In the genomic region with DNA sequence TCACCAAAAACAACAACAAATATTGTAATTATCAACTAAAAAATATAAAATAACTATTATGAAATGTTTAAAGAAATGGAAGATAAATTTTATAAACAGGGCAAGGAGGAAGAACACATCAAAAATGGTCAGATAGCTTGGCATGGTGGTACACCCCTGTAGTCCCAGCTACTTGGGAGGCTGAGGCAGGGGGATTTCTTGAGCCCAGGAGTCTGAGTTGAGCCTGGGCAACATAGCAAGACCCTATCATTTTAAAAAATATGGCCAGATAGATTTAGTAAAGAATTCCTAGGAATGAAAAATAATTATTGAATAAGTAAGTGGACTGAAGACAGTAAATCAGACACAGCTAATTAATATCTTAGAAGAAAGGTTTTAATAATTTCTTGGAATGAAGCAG, we compare ENCODE assay signal across 19 cellular contexts. TPM values are rescaled to one million over a fixed set of nuclear protein-coding genes. Genes with fewer than 3 reads are reported as not detected.
A peak's percentile ranks its signal among the peaks of the same experiment; 100 is the strongest.
DNase-seq lines count a peak whose midpoint lies in the region; ATAC-seq, FAIRE-seq and TF ChIP-seq lines count a peak whose summit lies in the region.
"Had no signal": no experiment of that assay in that cellular context is flagged by ENCODE, and none has a peak within 500 bp of the region (broad histone marks: within the 10 kb centered on the region; RNA-seq: fewer than 3 reads in every experiment).

No MANE protein-coding gene starts in this region.

- H3K9me3 ChIP-seq in breast epithelium (no peaks in the 10 kb centered on the region), Karpas-422 (ENCODE audit: low read length) (no peaks in the 10 kb centered on the region), K562 (replicated peaks; ENCODE audit: control insufficient read depth, insufficient read depth, low read depth, low read length) (no peaks in the 10 kb centered on the region)
- H3K9me3 ChIP-seq: A549, Caco-2 had no signal

- H3K79me2 ChIP-seq in Karpas-422 (ENCODE audit: low read length) (peaks cover 93% of the 10 kb centered on the region), K562 (ENCODE audit: control insufficient read depth, insufficient read depth, low read length) (no peaks in the 10 kb centered on the region)

- no peak for DNase-seq in MCF 10A (ENCODE audit: unreplicated experiment)
- no peak for DNase-seq in breast epithelium (ENCODE audit: low spot score in 2 of 2)
- DNase-seq in Karpas-422: no peak
- DNase-seq in K562 (ENCODE audit: extremely low read depth in 1 of 4, low spot score in 3 of 4): no peak
- no peak for DNase-seq in head of caudate nucleus
- DNase-seq in stimulated activated CD4-positive, alpha-beta T cell treated with anti-CD3 and anti-CD28 coated beads, Interleukin-4, amount 100 ng/mL, for 1 hour: no peak
- no peak for DNase-seq in left lobe of liver (ENCODE audit: low spot score)
- DNase-seq: AML-193; Caco-2; CD4-positive, alpha-beta T cell; DMS79; GF-D8; H9 had no signal

- peak overlapping the region; percentile 59 for H3K27ac Mint-ChIP-seq in MCF 10A (ENCODE audit: low read depth, unreplicated experiment)
- H3K27ac Mint-ChIP-seq in stimulated activated memory B cell treated with anti-CD40 and anti-IgM and Interleukin-4, amounts not matched to agents 10 μg/mL and 1 μg/mL and 100 μg/mL, for 72 hours: peak overlapping the region; percentile 28
- H3K27ac Mint-ChIP-seq: CD4-positive, alpha-beta T cell had no signal

- H3K9me1 ChIP-seq in K562 (ENCODE audit: control insufficient read depth, insufficient read depth, low read length): no peaks in the 10 kb centered on the region

- H3K27me3 ChIP-seq in breast epithelium: no peaks in the 10 kb centered on the region
- no peaks in the 10 kb centered on the region for H3K27me3 ChIP-seq in Karpas-422 (ENCODE audit: low read length)
- no peaks in the 10 kb centered on the region for H3K27me3 ChIP-seq in K562 (ENCODE audit: control insufficient read depth in 2 of 2, insufficient read depth in 2 of 2, low read length in 2 of 2)

- no peak overlapping the region for H3K27ac ChIP-seq in breast epithelium
- H3K27ac ChIP-seq in Karpas-422 (ENCODE audit: low read length): peak overlapping the region; percentile 18; the same call in 1 of the 2 replicates
- no peak overlapping the region for H3K27ac ChIP-seq in K562 (ENCODE audit: extremely low read depth, low read depth, low read length)
- H3K27ac ChIP-seq: 22Rv1, A549, C4-2B had no signal

- H3K4me2 ChIP-seq in Karpas-422 (ENCODE audit: low read depth, low read length, poor library complexity, severe bottlenecking) (no peak overlapping the region), K562 (ENCODE audit: insufficient read depth, low read length) (no peak overlapping the region)
- H3K4me2 ChIP-seq: A549 had no signal

- H3K4me1 ChIP-seq in breast epithelium (peaks cover 0 to 5% of the 10 kb centered on the region in 2 donors), Karpas-422 (ENCODE audit: low read length) (peaks cover 33% of the 10 kb centered on the region), K562 (replicated peaks in 1 of 2; ENCODE audit: control insufficient read depth in 2 of 2, insufficient read depth in 2 of 2, low read length in 2 of 2) (no peaks in the 10 kb centered on the region)

- no peaks in the 10 kb centered on the region for H3K36me3 Mint-ChIP-seq in MCF 10A (ENCODE audit: insufficient read depth, unreplicated experiment)
- H3K36me3 Mint-ChIP-seq in stimulated activated memory B cell treated with anti-CD40 and anti-IgM and Interleukin-4, amounts not matched to agents 10 μg/mL and 1 μg/mL and 100 μg/mL, for 72 hours: peaks cover 15% of the 10 kb centered on the region

- no peaks in the 10 kb centered on the region for H3K27me3 Mint-ChIP-seq in MCF 10A (ENCODE audit: insufficient read depth, unreplicated experiment)
- no peaks in the 10 kb centered on the region for H3K27me3 Mint-ChIP-seq in stimulated activated memory B cell treated with anti-CD40 and anti-IgM and Interleukin-4, amounts not matched to agents 10 μg/mL and 1 μg/mL and 100 μg/mL, for 72 hours
- H3K27me3 Mint-ChIP-seq: CD4-positive, alpha-beta T cell had no signal

- H3K9ac ChIP-seq in Karpas-422 (ENCODE audit: low read length) (no peak overlapping the region), K562 (ENCODE audit: insufficient read depth in 1 of 2, low read depth in 2 of 2, low read length in 2 of 2) (no peak overlapping the region)

- H3K9me2 ChIP-seq in Karpas-422 (replicated peaks; ENCODE audit: insufficient read depth, low read length): no peaks in the 10 kb centered on the region

- no peak for TF ChIP-seq EP300 in K562 (IDR thresholded peaks at IDR 0.05; ENCODE audit: low read length)

- CTCF ChIA-PET in MCF 10A (lab: Yijun Ruan, JAX): interaction anchor here (0.6 kb wide), 1 partner anchor 77 kb away, joined by 3 read pairs; no protein-coding TSS in a partner anchor
- CTCF ChIA-PET in K562 (lab: Yijun Ruan, JAX; ENCODE audit: low intra/inter-chr PET ratio): no interaction called here

- ATAC-seq in K562 (no peak), left lobe of liver (no peak)
- ATAC-seq in stimulated activated memory B cell treated with anti-CD40 and anti-IgM and Interleukin-4, amounts not matched to agents 10 μg/mL and 1 μg/mL and 100 μg/mL, for 72 hours: no peak
- ATAC-seq: A549 had no signal

- in situ Hi-C loops in K562 (cut with MboI): no loop called here

- intact Hi-C loops in MCF 10A (cut with micrococcal nuclease) (no loop called here), breast epithelium (cut with DNase I; ENCODE audit: low total_unique reads) (no loop called here), K562 (cut with micrococcal nuclease) (no loop called here), head of caudate nucleus (cut with DNase I) (no loop called here)

- H3K9me3 Mint-ChIP-seq in MCF 10A (ENCODE audit: unreplicated experiment): no peaks in the 10 kb centered on the region
- H3K9me3 Mint-ChIP-seq in stimulated activated memory B cell treated with anti-CD40 and anti-IgM and Interleukin-4, amounts not matched to agents 10 μg/mL and 1 μg/mL and 100 μg/mL, for 72 hours: no peaks in the 10 kb centered on the region
- H3K9me3 Mint-ChIP-seq: CD4-positive, alpha-beta T cell; H9 had no signal

- H2AFZ ChIP-seq in Karpas-422 (ENCODE audit: low read length): no peak overlapping the region
- H2AFZ ChIP-seq in K562 (ENCODE audit: low read depth, low read length): no peak overlapping the region

- POLR2A ChIA-PET in MCF 10A (lab: Yijun Ruan, JAX) (interaction anchor here (0.5 to 1.8 kb wide), 3 partner anchors 8 to 46 kb away, joined by 3 to 6 read pairs (median 4); no protein-coding TSS in a partner anchor), K562 (lab: Yijun Ruan, JAX) (interaction anchor here (1.0 kb wide), 1 partner anchor 36 kb away, joined by 6 read pairs; no protein-coding TSS in a partner anchor)

- TF ChIP-seq RAD21 in K562 (CRISPR knock-in tag; conservative IDR thresholded peaks at IDR 0.05 in 1 of 2, IDR thresholded peaks at IDR 0.05 in 1 of 2): no peak

- FAIRE-seq in K562 (lab: Jason Lieb, UNC): no peak
- FAIRE-seq: A549, D721Med, H1 had no signal

- H3K4me3 Mint-ChIP-seq in MCF 10A (ENCODE audit: unreplicated experiment): no peak overlapping the region
- no peak overlapping the region for H3K4me3 Mint-ChIP-seq in stimulated activated memory B cell treated with anti-CD40 and anti-IgM and Interleukin-4, amounts not matched to agents 10 μg/mL and 1 μg/mL and 100 μg/mL, for 72 hours
- H3K4me3 Mint-ChIP-seq: CD4-positive, alpha-beta T cell; H9 had no signal

- no peak for TF ChIP-seq POLR2A in breast epithelium (IDR thresholded peaks at IDR 0.05)
- no peak for TF ChIP-seq POLR2A in K562 (conservative IDR thresholded peaks at IDR 0.05)

- BruUV-seq in MCF 10A (replicated peaks; lab: Mats Ljungman, UMichigan) (no TSS peak), K562 (replicated peaks; lab: Mats Ljungman, UMichigan) (no TSS peak)

- H3K36me3 ChIP-seq in breast epithelium: peaks cover 3% of the 10 kb centered on the region
- no peaks in the 10 kb centered on the region; the same call in 1 of the 2 replicates for H3K36me3 ChIP-seq in Karpas-422 (ENCODE audit: insufficient read depth, low read length)
- H3K36me3 ChIP-seq in K562 (ENCODE audit: control insufficient read depth, insufficient read depth, low read length): no peaks in the 10 kb centered on the region

- no peaks in the 10 kb centered on the region for H4K20me1 ChIP-seq in Karpas-422 (ENCODE audit: insufficient read depth, low read depth, low read length)
- H4K20me1 ChIP-seq in K562 (replicated peaks; ENCODE audit: control insufficient read depth, insufficient read depth, low read length): no peaks in the 10 kb centered on the region

- H3K4me1 Mint-ChIP-seq in MCF 10A (ENCODE audit: insufficient read depth, unreplicated experiment): peaks cover 21% of the 10 kb centered on the region
- H3K4me1 Mint-ChIP-seq in stimulated activated memory B cell treated with anti-CD40 and anti-IgM and Interleukin-4, amounts not matched to agents 10 μg/mL and 1 μg/mL and 100 μg/mL, for 72 hours: peaks cover 38% of the 10 kb centered on the region

- H3K4me3 ChIP-seq in breast epithelium (no peak overlapping the region), Karpas-422 (ENCODE audit: low read length) (no peak overlapping the region), K562 (no peak overlapping the region)
- H3K4me3 ChIP-seq: A549 had no signal

- TF ChIP-seq CTCF in MCF 10A (IDR thresholded peaks at IDR 0.05; ENCODE audit: unreplicated experiment) (no peak), breast epithelium (IDR thresholded peaks at IDR 0.05) (no peak), K562 (IDR thresholded peaks at IDR 0.05 in 2 of 3, conservative IDR thresholded peaks at IDR 0.05 in 1 of 3; ENCODE audit: insufficient read depth in 2 of 3, low read depth in 1 of 3, low read length in 3 of 3) (no peak)

RNA-seq across cellular contexts. Expression of gene ITPR2, which starts 32.6 kb away (rescaled TPM):
- total RNA-seq in MCF 10A (2022) (14.3 and 15.7 TPM in 2 replicates), breast epithelium (10 to 100 TPM; 47.2 to 95.0 (median 66.5) TPM), K562 (2014; rRNA removed) (0.95 and 1.0 TPM in 2 replicates), K562 (2014; rRNA removed; fragmentation: Illumina TruSeq; extraction: Trizol) (2.1 and 2.2 TPM in 2 replicates), K562 (2015; rRNA removed; fragmentation: Illumina TruSeq; extraction: Trizol) (2.1 and 2.5 TPM in 2 replicates), K562 (2021) (2.9 and 3.3 TPM in 2 replicates), left lobe of liver (62.4 TPM)
- 80.0 and 128 TPM in 2 replicates for total RNA-seq in Karpas-422 (2014; rRNA removed; shearing (Covaris generic); ENCODE audit: low replicate concordance)
- total RNA-seq in K562 (2011; cell fraction: chromatin; rRNA removed; ENCODE audit: low replicate concordance): 2.6 and 12.8 TPM in 2 replicates
- 0.67 and 1.8 TPM in 2 replicates for total RNA-seq in K562 (2011; cell fraction: nucleolus; rRNA removed)
- 2.0 and 4.1 TPM in 2 replicates for total RNA-seq in K562 (2011; cell fraction: nucleoplasm; rRNA removed)
- polyA plus RNA-seq in K562 (2011; rRNA removed) (0.99 and 1.1 TPM in 2 replicates), K562 (2014; fragmentation: Illumina TruSeq; extraction: Trizol) (0.88 and 0.96 TPM in 2 replicates), K562 (2014; fragmentation: Nextera tagmentation; extraction: Ambion mirVana) (under 1 TPM; 0.21 to 0.44 TPM), K562 (2014; rRNA removed) (0.49 and 0.74 TPM in 2 replicates)
- polyA plus RNA-seq in K562 (2011; cell fraction: cytosol; rRNA removed): 0.24 and 0.93 TPM in 2 replicates
- polyA plus RNA-seq in K562 (2011; cell fraction: nucleus; rRNA removed): 1.0 and 1.7 TPM in 2 replicates
- polyA plus RNA-seq in K562 (2012): 0.73 and 1.5 TPM in 2 replicates
- polyA minus RNA-seq in K562 (2011; rRNA and poly(A)+ RNA removed): 3.8 and 5.3 TPM in 2 replicates
- 0.95 and 1.0 TPM in 2 replicates for polyA minus RNA-seq in K562 (2011; cell fraction: cytosol; rRNA and poly(A)+ RNA removed)
- 2.7 and 4.4 TPM in 2 replicates for polyA minus RNA-seq in K562 (2011; cell fraction: nucleus; rRNA and poly(A)+ RNA removed)
